Comparison of ENCODE assay signal across 1 cellular context in the genomic region with DNA sequence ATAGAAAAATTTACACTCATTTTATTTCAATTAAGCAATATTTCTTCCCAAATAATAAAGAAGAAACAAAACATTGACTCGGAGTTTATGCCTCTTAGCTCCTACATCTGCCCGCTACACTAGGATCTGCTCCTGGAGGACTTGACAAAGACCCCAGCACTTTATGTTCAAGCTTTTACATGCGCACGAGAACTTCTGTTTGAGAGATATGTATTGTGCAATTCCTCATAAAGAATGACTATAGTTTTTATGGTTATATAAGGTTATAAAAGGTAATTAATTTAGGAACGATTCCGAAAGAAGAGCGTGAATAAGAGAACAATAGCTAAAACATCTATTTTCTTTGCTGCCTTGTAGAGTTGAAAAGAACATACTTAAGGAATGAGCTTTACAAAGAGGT.
TF ChIP-seq lines count a peak whose summit lies in the region.

No MANE protein-coding gene starts in this region.

TF ChIP-seq in HepG2, 621 proteins besides CTCF, POLR2A, EP300 and RAD21 (continued from another document):
- TF ChIP-seq, protein P1, sequence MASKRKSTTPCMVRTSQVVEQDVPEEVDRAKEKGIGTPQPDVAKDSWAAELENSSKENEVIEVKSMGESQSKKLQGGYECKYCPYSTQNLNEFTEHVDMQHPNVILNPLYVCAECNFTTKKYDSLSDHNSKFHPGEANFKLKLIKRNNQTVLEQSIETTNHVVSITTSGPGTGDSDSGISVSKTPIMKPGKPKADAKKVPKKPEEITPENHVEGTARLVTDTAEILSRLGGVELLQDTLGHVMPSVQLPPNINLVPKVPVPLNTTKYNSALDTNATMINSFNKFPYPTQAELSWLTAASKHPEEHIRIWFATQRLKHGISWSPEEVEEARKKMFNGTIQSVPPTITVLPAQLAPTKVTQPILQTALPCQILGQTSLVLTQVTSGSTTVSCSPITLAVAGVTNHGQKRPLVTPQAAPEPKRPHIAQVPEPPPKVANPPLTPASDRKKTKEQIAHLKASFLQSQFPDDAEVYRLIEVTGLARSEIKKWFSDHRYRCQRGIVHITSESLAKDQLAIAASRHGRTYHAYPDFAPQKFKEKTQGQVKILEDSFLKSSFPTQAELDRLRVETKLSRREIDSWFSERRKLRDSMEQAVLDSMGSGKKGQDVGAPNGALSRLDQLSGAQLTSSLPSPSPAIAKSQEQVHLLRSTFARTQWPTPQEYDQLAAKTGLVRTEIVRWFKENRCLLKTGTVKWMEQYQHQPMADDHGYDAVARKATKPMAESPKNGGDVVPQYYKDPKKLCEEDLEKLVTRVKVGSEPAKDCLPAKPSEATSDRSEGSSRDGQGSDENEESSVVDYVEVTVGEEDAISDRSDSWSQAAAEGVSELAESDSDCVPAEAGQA (IDR thresholded peaks at IDR 0.05; ENCODE audit: low read depth), result no peak
- TF ChIP-seq, protein P1 (CRISPR knock-in tag; IDR thresholded peaks at IDR 0.05; ENCODE audit: borderline replicate concordance), result no peak
- peak; percentile 67 for TF ChIP-seq CEBPB (IDR thresholded peaks at IDR 0.05; ENCODE audit: borderline replicate concordance, low read depth, low read length)
- no peak for TF ChIP-seq FOSL2 (CRISPR knock-in tag; IDR thresholded peaks at IDR 0.05)
- no peak for TF ChIP-seq CHD2 (IDR thresholded peaks at IDR 0.05; ENCODE audit: low read depth, low read length)
